Comparison of ENCODE assay signal across 8 cellular contexts in the genomic region with DNA sequence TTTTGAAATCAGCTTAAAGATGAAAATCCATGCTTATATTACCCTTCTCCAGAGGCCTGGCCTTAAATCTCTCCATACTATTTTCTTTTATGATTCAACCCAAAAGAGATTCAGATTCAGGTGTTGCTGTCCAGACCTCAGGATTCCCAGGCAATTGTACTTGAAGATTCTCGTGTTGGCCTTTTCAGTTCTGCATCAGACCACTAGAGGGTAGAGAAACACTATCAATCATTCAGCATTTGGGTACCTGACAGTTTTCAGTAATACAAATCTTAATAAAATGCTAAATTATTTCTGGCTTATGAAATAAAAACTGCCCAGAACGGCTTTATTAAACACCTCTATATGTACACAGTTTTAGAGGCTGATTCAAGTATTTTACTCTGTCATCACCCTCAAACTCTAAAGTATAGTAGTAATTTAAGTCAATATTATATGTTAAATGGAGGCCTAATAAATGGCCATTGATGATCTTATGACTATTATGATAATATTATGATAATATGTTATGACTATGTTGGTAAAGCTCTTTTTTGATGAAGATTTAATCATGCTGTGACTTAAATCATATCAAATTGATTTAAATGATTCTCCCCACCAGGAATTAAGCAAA.
A peak's percentile ranks its signal among the peaks of the same experiment; 100 is the strongest.
DNase-seq lines count a peak whose midpoint lies in the region; ATAC-seq and TF ChIP-seq lines count a peak whose summit lies in the region.

No MANE protein-coding gene starts in this region.

- RAD21 ChIA-PET in HCT116 (lab: Charles Lee; ENCODE audit: low non-redundant PET in 1 of 2, low total read pairs in 2 of 2, uncharacterized antibody in 2 of 2, unreplicated experiment in 2 of 2) = no interaction called here

- no peak overlapping the region for H3K9ac ChIP-seq in HCT116 (ENCODE audit: low read length)

- TF ChIP-seq POLR2A in HCT116 (IDR thresholded peaks at IDR 0.05; ENCODE audit: borderline replicate concordance, extremely low read depth, insufficient read depth, insufficient read length) = no peak

- POLR2A ChIA-PET in HCT116 (lab: Charles Lee) = no interaction called here

- H3K4me1 ChIP-seq in HCT116 (ENCODE audit: control insufficient read depth in 1 of 2, insufficient read depth in 2 of 2, low read length in 2 of 2) = no peaks in the 10 kb centered on the region

- H3K9me3 Mint-ChIP-seq in nephron = peaks cover 9% of the 10 kb centered on the region

- peaks cover 4% of the 10 kb centered on the region for H3K36me3 Mint-ChIP-seq in nephron (ENCODE audit: low read depth)

- DNase-seq in 8988T (peak; percentile 7), EL (peak; percentile 65), HCT116 (ENCODE audit: low read depth, low spot score) (peak; percentile 70), NCI-H1092 (lab: John Stamatoyannopoulos, UW) (peak; percentile 21), fibroblast of gingiva (ENCODE audit: low read depth) (peak; percentile 56)
- DNase-seq in stimulated activated naive CD8-positive, alpha-beta T cell treated with anti-CD3 and anti-CD28 coated beads, Interleukin-15, Interleukin-2, amounts not matched to agents 100 U/mL and 50 U/mL, for 24 hours = no peak

- no peak overlapping the region for H3K4me3 ChIP-seq in HCT116 (replicated peaks in 1 of 2; ENCODE audit: low read depth in 1 of 2, low read length in 2 of 2)

- peak; percentile 85 for ATAC-seq in HCT116
- ATAC-seq in SK-N-SH treated with all-trans-retinoic acid at 6 μM for 48 hours = peak; percentile 90
- no peak for ATAC-seq in stimulated activated naive CD8-positive, alpha-beta T cell treated with anti-CD3 and anti-CD28 coated beads, Interleukin-15, Interleukin-2, amounts not matched to agents 100 U/mL and 50 U/mL, for 24 hours

- CTCF ChIA-PET in HCT116 (lab: Charles Lee) = no interaction called here

- BruUV-seq in HCT116 (replicated peaks; lab: Mats Ljungman, UMichigan) = no TSS peak

- H3K79me2 ChIP-seq in HCT116 (ENCODE audit: insufficient read depth, low read length) = no peaks in the 10 kb centered on the region

- no peaks in the 10 kb centered on the region for H3K9me3 ChIP-seq in HCT116 (ENCODE audit: control insufficient read depth in 1 of 2, insufficient read depth in 1 of 2, low read depth in 1 of 2, low read length in 2 of 2)

- no peak overlapping the region for H3K27ac Mint-ChIP-seq in nephron

- H3K27me3 ChIP-seq in HCT116 (ENCODE audit: insufficient read depth, low read length) = no peaks in the 10 kb centered on the region

- no peak overlapping the region for H3K4me2 ChIP-seq in HCT116 (ENCODE audit: low read length)

- peak; percentile 86 to 95 (median 92) for TF ChIP-seq CTCF in HCT116 (IDR thresholded peaks at IDR 0.05 in 2 of 3, conservative IDR thresholded peaks at IDR 0.05 in 1 of 3; ENCODE audit: borderline replicate concordance in 1 of 3, insufficient read depth in 1 of 3, low read depth in 2 of 3, low read length in 2 of 3)
- TF ChIP-seq CTCF in nephron (IDR thresholded peaks at IDR 0.05; ENCODE audit: unreplicated experiment in 3 of 3) = peak; percentile 81 to 93 (median 85)

- no peak overlapping the region for H3K4me3 Mint-ChIP-seq in nephron

- H3K27me3 Mint-ChIP-seq in nephron (ENCODE audit: low read depth) = peaks cover 8% of the 10 kb centered on the region

- no peaks in the 10 kb centered on the region for H3K4me1 Mint-ChIP-seq in nephron

- intact Hi-C loops in HCT116 (cut with micrococcal nuclease) = loop anchor here (1.0 to 2.0 kb wide), 4 partner anchors 296 to 474 kb away; a partner anchor contains a TSS

- H3K36me3 ChIP-seq in HCT116 (ENCODE audit: control insufficient read depth in 1 of 2, insufficient read depth in 2 of 2, low read length in 2 of 2) = no peaks in the 10 kb centered on the region

- H3K9me2 ChIP-seq in HCT116 (ENCODE audit: insufficient read depth) = no peaks in the 10 kb centered on the region

- TF ChIP-seq RAD21 in HCT116 (IDR thresholded peaks at IDR 0.05; ENCODE audit: low read depth) = peak; percentile 97

- no peak overlapping the region for H2AFZ ChIP-seq in HCT116 (ENCODE audit: low read depth, low read length, poor library complexity, severe bottlenecking)

- H3K27ac ChIP-seq in HCT116 (ENCODE audit: low read depth, low read length) = no peak overlapping the region

- no peaks in the 10 kb centered on the region for H4K20me1 ChIP-seq in HCT116 (ENCODE audit: insufficient read depth)

TF ChIP-seq in HCT116, 20 proteins besides CTCF, POLR2A, EP300 and RAD21:
- TF ChIP-seq CEBPB (IDR thresholded peaks at IDR 0.05; ENCODE audit: low read depth) (0 out of 2 replicates have a peak, but pooled peaks have one; percentile 4), SRF (IDR thresholded peaks at IDR 0.05; ENCODE audit: low read depth) (no peak)

TF ChIP-seq in SK-N-SH treated with all-trans-retinoic acid at 6 μM for 48 hours, 23 proteins besides CTCF, POLR2A, EP300 and RAD21:
- TF ChIP-seq ZNF70 (CRISPR knock-in tag; IDR thresholded peaks at IDR 0.05) = peak; percentile 33; the same call in 1 of the 2 replicates
- no peak for TF ChIP-seq ZFP3 (CRISPR knock-in tag; IDR thresholded peaks at IDR 0.05)
